Comparison of ENCODE assay signal across 17 cellular contexts in the genomic region with DNA sequence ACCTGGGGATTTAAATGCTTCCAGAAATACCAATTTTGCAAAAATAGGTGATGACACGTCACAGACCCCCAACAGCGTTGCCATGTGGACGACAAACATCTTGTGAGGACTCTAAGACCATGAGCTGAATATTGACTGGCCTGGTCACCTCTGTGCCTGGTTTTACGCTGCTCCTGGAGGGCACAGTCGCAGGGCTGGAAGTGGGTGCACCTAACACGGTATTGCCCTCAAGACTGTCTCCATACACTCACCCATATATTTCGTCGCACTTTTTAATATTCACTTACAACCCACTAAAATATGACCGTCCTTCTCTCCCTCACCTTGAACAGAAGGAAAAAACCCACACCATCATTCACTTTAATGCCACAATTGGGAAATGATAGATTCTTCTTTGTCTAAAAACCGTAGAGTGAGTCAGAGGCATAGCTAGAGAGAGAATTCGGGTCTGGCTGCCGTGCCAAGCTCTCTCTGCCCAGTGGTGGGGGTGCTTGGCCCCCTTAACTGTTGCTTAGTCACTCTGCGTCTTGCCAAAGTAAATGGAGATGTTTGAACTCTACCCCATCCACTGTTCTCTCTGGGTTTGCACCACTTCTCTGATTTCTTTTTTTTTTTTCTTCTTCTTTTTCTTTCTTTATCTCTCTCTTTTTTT. TPM values are rescaled to one million over a fixed set of nuclear protein-coding genes. Genes with fewer than 3 reads are reported as not detected.
DNase-seq lines count a peak whose midpoint lies in the region; ATAC-seq lines count a peak whose summit lies in the region.
"Had no signal": no experiment of that assay in that cellular context is flagged by ENCODE, and none has a peak within 500 bp of the region (broad histone marks: within the 10 kb centered on the region; RNA-seq: fewer than 3 reads in every experiment).

No MANE protein-coding gene starts in this region.

- peak; percentile 30 to 94 for ATAC-seq in left cardiac atrium
- ATAC-seq in Right ventricle myocardium superior (ENCODE audit: poor library complexity) = no peak
- peak; percentile 85 for ATAC-seq in aorta (ENCODE audit: low FRiP score)
- no peak for ATAC-seq in GM19351 (IDR thresholded peaks at IDR 0.05; ENCODE audit: unreplicated experiment)
- ATAC-seq in GM21737 (IDR thresholded peaks at IDR 0.05; ENCODE audit: unreplicated experiment) = no peak
- ATAC-seq: HCT116 had no signal

- H3K36me3 ChIP-seq in SJSA1 = no peaks in the 10 kb centered on the region
- no peaks in the 10 kb centered on the region for H3K36me3 ChIP-seq in aorta (ENCODE audit: control insufficient read depth in 1 of 2, insufficient read depth in 2 of 2, low read length in 1 of 2)
- H3K36me3 ChIP-seq: neutrophil had no signal

- intact Hi-C loops in left cardiac atrium (cut with DNase I) (no loop called here), Right ventricle myocardium superior (cut with DNase I) (no loop called here), aorta (cut with DNase I) (no loop called here)

- H3K27ac ChIP-seq in SJSA1 (no peak overlapping the region), aorta (ENCODE audit: low read depth in 1 of 2, low read length in 2 of 2) (peak overlapping the region in 1 of 2 donors; percentile 7)
- H3K27ac ChIP-seq: neutrophil had no signal

- 52 to 54% methylated on average over 13 of the region's 13 CpGs for WGBS in aorta, 2 donors

- H3K27me3 ChIP-seq in SJSA1 (replicated peaks) (no peaks in the 10 kb centered on the region), aorta (ENCODE audit: control insufficient read depth in 1 of 2, insufficient read depth in 2 of 2, low read length in 1 of 2) (no peaks in the 10 kb centered on the region)

- H3K9me3 ChIP-seq in SJSA1 (replicated peaks) (no peaks in the 10 kb centered on the region), aorta (ENCODE audit: control insufficient read depth, low read length) (no peaks in the 10 kb centered on the region)
- H3K9me3 ChIP-seq: neutrophil had no signal

- H3K4me3 ChIP-seq in SJSA1 = no peak overlapping the region
- no peak overlapping the region for H3K4me3 ChIP-seq in aorta (ENCODE audit: low read length in 2 of 2)

- H3K4me1 ChIP-seq in SJSA1 (replicated peaks) (peaks cover 13% of the 10 kb centered on the region), aorta (ENCODE audit: control insufficient read depth in 1 of 2, insufficient read depth in 2 of 2, low read length in 2 of 2) (peaks cover 0 to 3% of the 10 kb centered on the region in 2 donors)

- DNase-seq in left cardiac atrium (no peak), Right ventricle myocardium superior (no peak), SJSA1 (ENCODE audit: low read depth in 1 of 2, low spot score in 2 of 2) (peak; percentile 44 to 65), fibroblast of peridontal ligament (ENCODE audit: extremely low read depth) (peak; percentile 95), aorta (peak; percentile 83 to 85), SHP77 (lab: John Stamatoyannopoulos, UW) (no peak)
- DNase-seq: activated naive CD4-positive, alpha-beta T cell treated with anti-CD3 and anti-CD28 coated beads for 36 hours; DMS53; erythroblast; mammary epithelial cell; trophoblast cell had no signal

RNA-seq across cellular contexts. Expression of gene UTS2, which starts 40.8 kb away (rescaled TPM):
- total RNA-seq in left cardiac atrium (not detected), Right ventricle myocardium superior (not detected), aorta (under 1 TPM; 0.26 to 0.27 TPM)
- not detected in 2 replicates for total RNA-seq in SJSA1 (2014; rRNA removed; shearing (Covaris generic))
- polyA plus RNA-seq in aorta = 1 to 10 TPM in 1 of 2 donors, under 1 TPM in 1; 0.38 to 1.1 TPM
- total RNA-seq: activated CD8-positive, alpha-beta memory T cell treated with anti-CD3 and anti-CD28 coated beads for 36 hours; activated naive CD4-positive, alpha-beta T cell treated with anti-CD3 and anti-CD28 coated beads for 36 hours; mammary epithelial cell; NCI-H460 had no signal
- polyA plus RNA-seq: mammary epithelial cell had no signal

RNA-seq across cellular contexts. Expression of gene TNFRSF9, which starts 47.0 kb away (rescaled TPM):
- under 1 TPM; 0.08 to 0.09 TPM for total RNA-seq in left cardiac atrium
- not detected for total RNA-seq in Right ventricle myocardium superior
- 3.4 and 5.6 TPM in 2 replicates for total RNA-seq in SJSA1 (2014; rRNA removed; shearing (Covaris generic))
- under 1 TPM; 0.36 to 0.42 TPM for total RNA-seq in aorta
- polyA plus RNA-seq in aorta = not detected
- total RNA-seq: mammary epithelial cell had no signal
- polyA plus RNA-seq: mammary epithelial cell had no signal

Comparison
In these comparisons a context has a peak if more than half of its experiments do, and no peak if none do; other contexts are left out.
1. ATAC-seq: peak in left cardiac atrium (2 of 2) and aorta (single experiment); none in Right ventricle myocardium superior (single experiment), GM19351 (single experiment) and GM21737 (single experiment).
2. DNase-seq: peak in SJSA1 (2 of 2), fibroblast of peridontal ligament (single experiment) and aorta (2 of 2); none in left cardiac atrium (single experiment), Right ventricle myocardium superior (single experiment) and SHP77 (0 of 2).